1 cellular context compared by ENCODE assay signal in the genomic region with DNA sequence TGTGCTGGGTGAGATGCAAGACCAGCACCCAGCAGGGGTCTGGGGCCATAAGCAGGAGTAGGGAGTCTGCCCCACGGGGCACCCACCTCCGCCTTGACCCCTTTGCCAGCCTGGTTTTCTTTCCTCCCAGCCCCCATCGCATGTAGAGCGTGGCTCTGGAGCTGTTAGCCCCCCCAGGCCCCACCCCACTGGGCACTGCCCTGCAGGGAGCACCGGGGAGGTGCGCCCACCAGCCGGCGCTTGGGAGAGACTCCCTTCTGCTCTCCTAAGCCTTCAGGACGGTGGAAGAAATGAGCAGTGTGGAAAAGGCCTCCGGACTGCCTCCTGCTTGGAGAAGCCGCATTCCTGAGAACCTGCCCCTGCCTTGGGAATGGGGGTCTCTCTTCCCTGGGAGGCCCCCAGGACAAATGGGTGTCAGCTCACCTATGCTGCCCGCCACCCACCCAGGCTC.
TF ChIP-seq lines count a peak whose summit lies in the region.

No MANE protein-coding gene starts in this region.

TF ChIP-seq in H1, 55 proteins besides CTCF, POLR2A, EP300 and RAD21:
- TF ChIP-seq, protein P1, sequence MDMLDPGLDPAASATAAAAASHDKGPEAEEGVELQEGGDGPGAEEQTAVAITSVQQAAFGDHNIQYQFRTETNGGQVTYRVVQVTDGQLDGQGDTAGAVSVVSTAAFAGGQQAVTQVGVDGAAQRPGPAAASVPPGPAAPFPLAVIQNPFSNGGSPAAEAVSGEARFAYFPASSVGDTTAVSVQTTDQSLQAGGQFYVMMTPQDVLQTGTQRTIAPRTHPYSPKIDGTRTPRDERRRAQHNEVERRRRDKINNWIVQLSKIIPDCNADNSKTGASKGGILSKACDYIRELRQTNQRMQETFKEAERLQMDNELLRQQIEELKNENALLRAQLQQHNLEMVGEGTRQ (IDR thresholded peaks at IDR 0.05; ENCODE audit: low read length), result no peak
- TF ChIP-seq CBX8 (IDR thresholded peaks at IDR 0.05; ENCODE audit: borderline replicate concordance, low read depth, low read length), result no peak
- no peak for TF ChIP-seq RXRA (IDR thresholded peaks at IDR 0.05; ENCODE audit: insufficient read depth, low read depth, low read length)
- TF ChIP-seq, protein P2, sequence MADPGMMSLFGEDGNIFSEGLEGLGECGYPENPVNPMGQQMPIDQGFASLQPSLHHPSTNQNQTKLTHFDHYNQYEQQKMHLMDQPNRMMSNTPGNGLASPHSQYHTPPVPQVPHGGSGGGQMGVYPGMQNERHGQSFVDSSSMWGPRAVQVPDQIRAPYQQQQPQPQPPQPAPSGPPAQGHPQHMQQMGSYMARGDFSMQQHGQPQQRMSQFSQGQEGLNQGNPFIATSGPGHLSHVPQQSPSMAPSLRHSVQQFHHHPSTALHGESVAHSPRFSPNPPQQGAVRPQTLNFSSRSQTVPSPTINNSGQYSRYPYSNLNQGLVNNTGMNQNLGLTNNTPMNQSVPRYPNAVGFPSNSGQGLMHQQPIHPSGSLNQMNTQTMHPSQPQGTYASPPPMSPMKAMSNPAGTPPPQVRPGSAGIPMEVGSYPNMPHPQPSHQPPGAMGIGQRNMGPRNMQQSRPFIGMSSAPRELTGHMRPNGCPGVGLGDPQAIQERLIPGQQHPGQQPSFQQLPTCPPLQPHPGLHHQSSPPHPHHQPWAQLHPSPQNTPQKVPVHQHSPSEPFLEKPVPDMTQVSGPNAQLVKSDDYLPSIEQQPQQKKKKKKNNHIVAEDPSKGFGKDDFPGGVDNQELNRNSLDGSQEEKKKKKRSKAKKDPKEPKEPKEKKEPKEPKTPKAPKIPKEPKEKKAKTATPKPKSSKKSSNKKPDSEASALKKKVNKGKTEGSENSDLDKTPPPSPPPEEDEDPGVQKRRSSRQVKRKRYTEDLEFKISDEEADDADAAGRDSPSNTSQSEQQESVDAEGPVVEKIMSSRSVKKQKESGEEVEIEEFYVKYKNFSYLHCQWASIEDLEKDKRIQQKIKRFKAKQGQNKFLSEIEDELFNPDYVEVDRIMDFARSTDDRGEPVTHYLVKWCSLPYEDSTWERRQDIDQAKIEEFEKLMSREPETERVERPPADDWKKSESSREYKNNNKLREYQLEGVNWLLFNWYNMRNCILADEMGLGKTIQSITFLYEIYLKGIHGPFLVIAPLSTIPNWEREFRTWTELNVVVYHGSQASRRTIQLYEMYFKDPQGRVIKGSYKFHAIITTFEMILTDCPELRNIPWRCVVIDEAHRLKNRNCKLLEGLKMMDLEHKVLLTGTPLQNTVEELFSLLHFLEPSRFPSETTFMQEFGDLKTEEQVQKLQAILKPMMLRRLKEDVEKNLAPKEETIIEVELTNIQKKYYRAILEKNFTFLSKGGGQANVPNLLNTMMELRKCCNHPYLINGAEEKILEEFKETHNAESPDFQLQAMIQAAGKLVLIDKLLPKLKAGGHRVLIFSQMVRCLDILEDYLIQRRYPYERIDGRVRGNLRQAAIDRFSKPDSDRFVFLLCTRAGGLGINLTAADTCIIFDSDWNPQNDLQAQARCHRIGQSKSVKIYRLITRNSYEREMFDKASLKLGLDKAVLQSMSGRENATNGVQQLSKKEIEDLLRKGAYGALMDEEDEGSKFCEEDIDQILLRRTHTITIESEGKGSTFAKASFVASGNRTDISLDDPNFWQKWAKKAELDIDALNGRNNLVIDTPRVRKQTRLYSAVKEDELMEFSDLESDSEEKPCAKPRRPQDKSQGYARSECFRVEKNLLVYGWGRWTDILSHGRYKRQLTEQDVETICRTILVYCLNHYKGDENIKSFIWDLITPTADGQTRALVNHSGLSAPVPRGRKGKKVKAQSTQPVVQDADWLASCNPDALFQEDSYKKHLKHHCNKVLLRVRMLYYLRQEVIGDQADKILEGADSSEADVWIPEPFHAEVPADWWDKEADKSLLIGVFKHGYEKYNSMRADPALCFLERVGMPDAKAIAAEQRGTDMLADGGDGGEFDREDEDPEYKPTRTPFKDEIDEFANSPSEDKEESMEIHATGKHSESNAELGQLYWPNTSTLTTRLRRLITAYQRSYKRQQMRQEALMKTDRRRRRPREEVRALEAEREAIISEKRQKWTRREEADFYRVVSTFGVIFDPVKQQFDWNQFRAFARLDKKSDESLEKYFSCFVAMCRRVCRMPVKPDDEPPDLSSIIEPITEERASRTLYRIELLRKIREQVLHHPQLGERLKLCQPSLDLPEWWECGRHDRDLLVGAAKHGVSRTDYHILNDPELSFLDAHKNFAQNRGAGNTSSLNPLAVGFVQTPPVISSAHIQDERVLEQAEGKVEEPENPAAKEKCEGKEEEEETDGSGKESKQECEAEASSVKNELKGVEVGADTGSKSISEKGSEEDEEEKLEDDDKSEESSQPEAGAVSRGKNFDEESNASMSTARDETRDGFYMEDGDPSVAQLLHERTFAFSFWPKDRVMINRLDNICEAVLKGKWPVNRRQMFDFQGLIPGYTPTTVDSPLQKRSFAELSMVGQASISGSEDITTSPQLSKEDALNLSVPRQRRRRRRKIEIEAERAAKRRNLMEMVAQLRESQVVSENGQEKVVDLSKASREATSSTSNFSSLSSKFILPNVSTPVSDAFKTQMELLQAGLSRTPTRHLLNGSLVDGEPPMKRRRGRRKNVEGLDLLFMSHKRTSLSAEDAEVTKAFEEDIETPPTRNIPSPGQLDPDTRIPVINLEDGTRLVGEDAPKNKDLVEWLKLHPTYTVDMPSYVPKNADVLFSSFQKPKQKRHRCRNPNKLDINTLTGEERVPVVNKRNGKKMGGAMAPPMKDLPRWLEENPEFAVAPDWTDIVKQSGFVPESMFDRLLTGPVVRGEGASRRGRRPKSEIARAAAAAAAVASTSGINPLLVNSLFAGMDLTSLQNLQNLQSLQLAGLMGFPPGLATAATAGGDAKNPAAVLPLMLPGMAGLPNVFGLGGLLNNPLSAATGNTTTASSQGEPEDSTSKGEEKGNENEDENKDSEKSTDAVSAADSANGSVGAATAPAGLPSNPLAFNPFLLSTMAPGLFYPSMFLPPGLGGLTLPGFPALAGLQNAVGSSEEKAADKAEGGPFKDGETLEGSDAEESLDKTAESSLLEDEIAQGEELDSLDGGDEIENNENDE (IDR thresholded peaks at IDR 0.05; ENCODE audit: insufficient replicate concordance, low read length), result no peak
- no peak for TF ChIP-seq BACH1 (IDR thresholded peaks at IDR 0.05; ENCODE audit: low read length)
- TF ChIP-seq FOSL1 (IDR thresholded peaks at IDR 0.05; ENCODE audit: insufficient read depth, low read depth, low read length), result no peak
- no peak for TF ChIP-seq HDAC2 (IDR thresholded peaks at IDR 0.05; ENCODE audit: borderline replicate concordance in 1 of 2, low read depth in 2 of 2, low read length in 2 of 2)
- TF ChIP-seq YY1 (IDR thresholded peaks at IDR 0.05; ENCODE audit: low read depth, low read length), result no peak
- no peak for TF ChIP-seq CEBPB (IDR thresholded peaks at IDR 0.05; ENCODE audit: low read depth, low read length)
- TF ChIP-seq, protein P3, sequence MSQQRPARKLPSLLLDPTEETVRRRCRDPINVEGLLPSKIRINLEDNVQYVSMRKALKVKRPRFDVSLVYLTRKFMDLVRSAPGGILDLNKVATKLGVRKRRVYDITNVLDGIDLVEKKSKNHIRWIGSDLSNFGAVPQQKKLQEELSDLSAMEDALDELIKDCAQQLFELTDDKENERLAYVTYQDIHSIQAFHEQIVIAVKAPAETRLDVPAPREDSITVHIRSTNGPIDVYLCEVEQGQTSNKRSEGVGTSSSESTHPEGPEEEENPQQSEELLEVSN (IDR thresholded peaks at IDR 0.05), result no peak
- TF ChIP-seq SRF (IDR thresholded peaks at IDR 0.05; ENCODE audit: low read depth, low read length), result no peak
